8 cellular contexts compared by ENCODE assay signal in genomic region chr16:28492511-28492910, GRCh38. TPM values are rescaled to one million over a fixed set of nuclear protein-coding genes. Genes with fewer than 3 reads are reported as not detected.
DNase-seq lines count a peak whose midpoint lies in the region; ATAC-seq and TF ChIP-seq lines count a peak whose summit lies in the region.

No MANE protein-coding gene starts in this region.

- H3K9me2 ChIP-seq in SU-DHL-6 (replicated peaks; ENCODE audit: insufficient read depth, low read length): no peaks in the 10 kb centered on the region

- no peaks in the 10 kb centered on the region for H3K9me3 ChIP-seq in SU-DHL-6 (ENCODE audit: insufficient read depth, low read length)
- no peaks in the 10 kb centered on the region for H3K9me3 ChIP-seq in fibroblast of lung (ENCODE audit: control insufficient read depth, insufficient read depth, low read depth, low read length)

- H3K4me1 ChIP-seq in fibroblast of lung (ENCODE audit: control insufficient read depth, extremely low read depth, insufficient read depth, low read length): no peaks in the 10 kb centered on the region

- ATAC-seq in GM18861 (IDR thresholded peaks at IDR 0.05; ENCODE audit: unreplicated experiment) (peak; percentile 2), HG03045 (IDR thresholded peaks at IDR 0.05; ENCODE audit: unreplicated experiment) (no peak)

- H3K9ac ChIP-seq in SU-DHL-6 (ENCODE audit: low read length): peak overlapping the region; percentile 89
- H3K9ac ChIP-seq in fibroblast of lung (ENCODE audit: insufficient read depth, low read length): peak overlapping the region; percentile 89

- H3K4me3 ChIP-seq in SU-DHL-6 (ENCODE audit: insufficient read depth, low read length, poor library complexity, severe bottlenecking) (peak overlapping the region; percentile 96), fibroblast of lung (replicated peaks in 1 of 4; ENCODE audit: control extremely low read depth in 1 of 4, insufficient read depth in 1 of 4, low read depth in 3 of 4, low read length in 4 of 4) (peak overlapping the region in 3 of 4 experiments; percentile 68 to 100 (median 93)), retinal pigment epithelial cell (ENCODE audit: low read length) (peak overlapping the region; percentile 97)

- H3K4me2 ChIP-seq in SU-DHL-6 (ENCODE audit: low read depth, low read length, poor library complexity, severe bottlenecking): peak overlapping the region; percentile 70
- peak overlapping the region; percentile 59 for H3K4me2 ChIP-seq in fibroblast of lung (ENCODE audit: extremely low read depth, insufficient read depth, low read length)

- H4K20me1 ChIP-seq in SU-DHL-6 (ENCODE audit: low read depth, low read length): no peaks in the 10 kb centered on the region
- no peaks in the 10 kb centered on the region for H4K20me1 ChIP-seq in fibroblast of lung (ENCODE audit: control insufficient read depth, extremely low read depth, insufficient read depth, low read length)

- DNase-seq in fibroblast of lung (ENCODE audit: low read depth in 2 of 2): no peak
- DNase-seq in retinal pigment epithelial cell (ENCODE audit: low read depth): no peak
- no peak for DNase-seq in COR-L47 (lab: John Stamatoyannopoulos, UW)
- DNase-seq in inferior parietal cortex (ENCODE audit: extremely low spot score): no peak
- DNase-seq in amniotic stem cell (lab: John Stamatoyannopoulos, UW): no peak

- H3K36me3 ChIP-seq in SU-DHL-6 (ENCODE audit: low read length) (no peaks in the 10 kb centered on the region), fibroblast of lung (ENCODE audit: control insufficient read depth, insufficient read depth, low read length) (peaks cover 9% of the 10 kb centered on the region)

- no peak for TF ChIP-seq CTCF in SU-DHL-6 (IDR thresholded peaks at IDR 0.05; ENCODE audit: insufficient read depth, low read length, poor library complexity, severe bottlenecking)
- no peak for TF ChIP-seq CTCF in fibroblast of lung (conservative IDR thresholded peaks at IDR 0.05 in 1 of 2, IDR thresholded peaks at IDR 0.05 in 1 of 2; ENCODE audit: low read depth in 1 of 2, low read length in 2 of 2)
- no peak for TF ChIP-seq CTCF in retinal pigment epithelial cell (conservative IDR thresholded peaks at IDR 0.05; ENCODE audit: low read depth, low read length)

- H3K27me3 ChIP-seq in SU-DHL-6 (ENCODE audit: low read length) (no peaks in the 10 kb centered on the region), fibroblast of lung (ENCODE audit: control insufficient read depth, insufficient read depth, low read length) (peaks cover 2% of the 10 kb centered on the region)

- H2AFZ ChIP-seq in SU-DHL-6 (ENCODE audit: low read depth, low read length, severe bottlenecking) (peak overlapping the region; percentile 91), fibroblast of lung (ENCODE audit: low read length) (peak overlapping the region; percentile 63)

- H3F3A ChIP-seq in SU-DHL-6 (ENCODE audit: insufficient read depth): 0 out of 2 replicates have a peak, but pooled peaks cover 7% of the 10 kb centered on the region

- peaks cover 4% of the 10 kb centered on the region; the same call in 1 of the 2 replicates for H3K79me2 ChIP-seq in SU-DHL-6 (ENCODE audit: insufficient read depth, low read length)
- H3K79me2 ChIP-seq in fibroblast of lung (ENCODE audit: control insufficient read depth, insufficient read depth, low read length): peaks cover 3% of the 10 kb centered on the region

- H3K27ac ChIP-seq in SU-DHL-6 (ENCODE audit: low read depth, low read length) (peak overlapping the region; percentile 83), fibroblast of lung (ENCODE audit: insufficient read depth, low read length) (peak overlapping the region; percentile 98)

RNA-seq across cellular contexts. Expression of gene CLN3, which starts 0.6 kb away (rescaled TPM):
- 19.3 and 23.3 TPM in 2 replicates for total RNA-seq in fibroblast of lung
- polyA plus RNA-seq in fibroblast of lung: 19.5 and 25.4 TPM in 2 replicates
- polyA plus RNA-seq in fibroblast of lung (2012): 21.2 and 26.7 TPM in 2 replicates
- 42.7 and 68.4 TPM in 2 replicates for polyA minus RNA-seq in fibroblast of lung (ENCODE audit: low replicate concordance)

RNA-seq across cellular contexts. Expression of gene APOBR, which starts 1.9 kb away (rescaled TPM):
- under 0.01 TPM in 1 of 2 replicates, not detected in the other for total RNA-seq in fibroblast of lung
- not detected in 2 replicates for polyA plus RNA-seq in fibroblast of lung
- not detected in 2 replicates for polyA plus RNA-seq in fibroblast of lung (2012)
- not detected in 2 replicates for polyA minus RNA-seq in fibroblast of lung (ENCODE audit: low replicate concordance)

RNA-seq across cellular contexts. Expression of gene IL27, which starts 14.1 kb away (rescaled TPM):
- not detected in 2 replicates for total RNA-seq in fibroblast of lung
- not detected in 2 replicates for polyA plus RNA-seq in fibroblast of lung
- polyA plus RNA-seq in fibroblast of lung (2012): not detected in 2 replicates
- polyA minus RNA-seq in fibroblast of lung (ENCODE audit: low replicate concordance): not detected in 2 replicates

RNA-seq across cellular contexts. Expression of gene NPIPB7, which starts 20.4 kb away (rescaled TPM):
- not detected in 2 replicates for total RNA-seq in fibroblast of lung
- not detected in 2 replicates for polyA plus RNA-seq in fibroblast of lung
- polyA plus RNA-seq in fibroblast of lung (2012): not detected in 2 replicates
- not detected in 2 replicates for polyA minus RNA-seq in fibroblast of lung (ENCODE audit: low replicate concordance)

RNA-seq across cellular contexts. Expression of gene NUPR1, which starts 46.3 kb away (rescaled TPM):
- 59.3 and 87.0 TPM in 2 replicates for total RNA-seq in fibroblast of lung
- 22.2 and 38.0 TPM in 2 replicates for polyA plus RNA-seq in fibroblast of lung
- 85.1 and 155 TPM in 2 replicates for polyA plus RNA-seq in fibroblast of lung (2012)
- polyA minus RNA-seq in fibroblast of lung (ENCODE audit: low replicate concordance): 20.0 and 32.2 TPM in 2 replicates
